Comparison of ENCODE assay signal across 8 cellular contexts in genomic region chr2:85886585-85886984, GRCh38. TPM values are rescaled to one million over a fixed set of nuclear protein-coding genes. Genes with fewer than 3 reads are reported as not detected.
A peak's percentile ranks its signal among the peaks of the same experiment; 100 is the strongest.
DNase-seq lines count a peak whose midpoint lies in the region; ATAC-seq and TF ChIP-seq lines count a peak whose summit lies in the region.

No MANE protein-coding gene starts in this region.

- CTCF ChIA-PET in activated naive CD4-positive, alpha-beta T cell treated with anti-CD3 and anti-CD28 coated beads, Interleukin-2, amount 10 ng/mL, durations not matched to agents 7 days and 5 days (lab: Charles Lee), result interaction anchor here (0.7 to 7.7 kb wide), 11 partner anchors 21 to 259 kb away, joined by 3 to 170 read pairs (median 3); no protein-coding TSS in a partner anchor

- H3K4me1 ChIP-seq in skeletal muscle tissue (ENCODE audit: control insufficient read depth in 3 of 3, insufficient read depth in 3 of 3, low read length in 3 of 3), result peaks cover 26 to 43% (median 37%) of the 10 kb centered on the region in 3 donors

- H3K27me3 ChIP-seq in skeletal muscle tissue (ENCODE audit: control insufficient read depth in 3 of 3, insufficient read depth in 3 of 3, low read length in 3 of 3), result no peaks in the 10 kb centered on the region

- H3K36me3 Mint-ChIP-seq in activated naive CD4-positive, alpha-beta T cell treated with anti-CD3 and anti-CD28 coated beads, Interleukin-2, amount 10 ng/mL, durations not matched to agents 7 days and 5 days, result peaks cover 43% of the 10 kb centered on the region

- H3K36me3 ChIP-seq in skeletal muscle tissue (ENCODE audit: control insufficient read depth in 3 of 3, insufficient read depth in 3 of 3, low read length in 3 of 3), result no peaks in the 10 kb centered on the region

- intact Hi-C loops in left ventricle myocardium superior (cut with micrococcal nuclease), result no loop called here

- no peak for TF ChIP-seq CTCF in AG10803 (conservative IDR thresholded peaks at IDR 0.05; ENCODE audit: low read length)

- peak overlapping the region; percentile 82 for H3K4me3 Mint-ChIP-seq in activated naive CD4-positive, alpha-beta T cell treated with anti-CD3 and anti-CD28 coated beads, Interleukin-2, amount 10 ng/mL, durations not matched to agents 7 days and 5 days

- peak overlapping the region in 2 of 3 donors; percentile 4 to 87 for H3K9ac ChIP-seq in skeletal muscle tissue (ENCODE audit: low read depth in 1 of 3, low read length in 3 of 3)

- H3K4me3 ChIP-seq in AG10803 (ENCODE audit: low read length) (peak overlapping the region; percentile 81), skeletal muscle tissue (ENCODE audit: low read length in 3 of 3) (peak overlapping the region in 2 of 3 donors; percentile 85 to 92)

- peak; percentile 99 for DNase-seq in AG10803 (ENCODE audit: low read depth)
- DNase-seq in NOMO-1 treated with dmso at 0.1 percent for 144 hours (lab: John Stamatoyannopoulos, UW; ENCODE audit: unreplicated experiment), result peak; percentile 38
- DNase-seq in activated naive CD4-positive, alpha-beta T cell treated with anti-CD3 and anti-CD28 coated beads, Interleukin-2, amount 10 ng/mL, durations not matched to agents 7 days and 5 days, result peak; percentile 45
- peak; percentile 39 for DNase-seq in left ventricle myocardium superior
- no peak for DNase-seq in NCI-H146 treated with DMSO at 0.1 percent for 48 hours (lab: John Stamatoyannopoulos, UW; ENCODE audit: unreplicated experiment)
- no peak for DNase-seq in NCI-H2029 (lab: John Stamatoyannopoulos, UW)
- DNase-seq in NCI-H345 (lab: John Stamatoyannopoulos, UW), result no peak

- H3K4me1 Mint-ChIP-seq in activated naive CD4-positive, alpha-beta T cell treated with anti-CD3 and anti-CD28 coated beads, Interleukin-2, amount 10 ng/mL, durations not matched to agents 7 days and 5 days, result peaks cover 52% of the 10 kb centered on the region

- peak overlapping the region; percentile 86 for H3K27ac Mint-ChIP-seq in activated naive CD4-positive, alpha-beta T cell treated with anti-CD3 and anti-CD28 coated beads, Interleukin-2, amount 10 ng/mL, durations not matched to agents 7 days and 5 days

- ATAC-seq in left ventricle myocardium superior, result peak; percentile 8

- peaks cover 11% of the 10 kb centered on the region for H3K9me3 Mint-ChIP-seq in activated naive CD4-positive, alpha-beta T cell treated with anti-CD3 and anti-CD28 coated beads, Interleukin-2, amount 10 ng/mL, durations not matched to agents 7 days and 5 days

- no peak overlapping the region for H3K27ac ChIP-seq in skeletal muscle tissue (ENCODE audit: low read depth, low read length)

- no peaks in the 10 kb centered on the region for H3K27me3 Mint-ChIP-seq in activated naive CD4-positive, alpha-beta T cell treated with anti-CD3 and anti-CD28 coated beads, Interleukin-2, amount 10 ng/mL, durations not matched to agents 7 days and 5 days

- H3K9me3 ChIP-seq in skeletal muscle tissue (ENCODE audit: control insufficient read depth in 3 of 3, low read length in 3 of 3), result no peaks in the 10 kb centered on the region

RNA-seq across cellular contexts. Expression of gene ST3GAL5, which starts 2.2 kb away (rescaled TPM):
- total RNA-seq in left ventricle myocardium superior (7.7 TPM), skeletal muscle tissue (24.5 TPM)

Comparison
In these comparisons a context has a peak if more than half of its experiments do, and no peak if none do; other contexts are left out.
1. DNase-seq: peak in AG10803 (single experiment), NOMO-1 treated with dmso at 0.1 percent for 144 hours (single experiment), activated naive CD4-positive, alpha-beta T cell treated with anti-CD3 and anti-CD28 coated beads, Interleukin-2, amount 10 ng/mL, durations not matched to agents 7 days and 5 days (single experiment) and left ventricle myocardium superior (single experiment); none in NCI-H146 treated with DMSO at 0.1 percent for 48 hours (single experiment), NCI-H2029 (single experiment) and NCI-H345 (single experiment).